26 cellular contexts compared by ENCODE assay signal in the genomic region with DNA sequence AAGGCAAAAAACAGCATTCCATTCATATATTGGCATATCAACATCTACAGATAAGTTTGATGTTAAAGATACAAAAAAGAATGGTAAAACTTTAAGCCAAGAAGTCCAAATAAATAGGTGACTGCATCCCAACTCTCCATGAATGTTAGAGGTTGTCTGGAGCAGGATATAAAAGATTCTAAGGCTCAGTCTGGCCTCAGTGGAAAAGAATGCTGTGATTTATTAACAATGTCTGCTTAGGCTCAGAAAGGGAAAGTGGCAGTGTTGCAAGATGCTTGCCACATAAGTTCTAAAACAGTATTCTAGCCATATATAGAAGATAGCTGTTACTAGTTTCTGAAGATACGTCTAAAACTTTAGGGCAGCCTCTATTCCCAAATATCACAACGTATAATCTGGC.
DNase-seq lines count a peak whose midpoint lies in the region; ATAC-seq, FAIRE-seq and TF ChIP-seq lines count a peak whose summit lies in the region.
"Had no signal": no experiment of that assay in that cellular context is flagged by ENCODE, and none has a peak within 500 bp of the region (broad histone marks: within the 10 kb centered on the region; RNA-seq: fewer than 3 reads in every experiment).

No MANE protein-coding gene starts in this region.

- peak; percentile 74 for FAIRE-seq in RCC 7860 (lab: Jason Lieb, UNC)
- FAIRE-seq: GM18507 had no signal

- no peaks in the 10 kb centered on the region for H3K4me1 Mint-ChIP-seq in nephron
- H3K4me1 Mint-ChIP-seq: activated CD4-positive, alpha-beta T cell treated with anti-CD3 and anti-CD28 coated beads, Interleukin-2, amount 10 ng/mL, durations not matched to agents 7 days and 5 days; activated naive CD4-positive, alpha-beta T cell treated with anti-CD3 and anti-CD28 coated beads, Interleukin-2, amount 50 U/mL, for 24 hours; CD4-positive, alpha-beta memory T cell; GM23338; memory B cell; naive B cell had no signal

- H3K4me3 ChIP-seq in fibroblast of pulmonary artery (replicated peaks; ENCODE audit: low read depth, low read length) (no peak overlapping the region), aorta (ENCODE audit: low read length in 2 of 2) (no peak overlapping the region)
- H3K4me3 ChIP-seq: GM23338, tibial nerve had no signal

- WGBS in aorta, 2 donors, result 22 to 25% methylated on average over 2 of the region's 2 CpGs

- no peak overlapping the region for H3K27ac ChIP-seq in aorta (ENCODE audit: low read depth in 1 of 2, low read length in 2 of 2)
- H3K27ac ChIP-seq: tibial nerve had no signal

- H3K9me3 ChIP-seq in aorta (ENCODE audit: control insufficient read depth, low read length), result no peaks in the 10 kb centered on the region
- H3K9me3 ChIP-seq: tibial nerve had no signal

- intact Hi-C loops in aorta (cut with DNase I), result no loop called here

- no peak for TF ChIP-seq CTCF in fibroblast of pulmonary artery (IDR thresholded peaks at IDR 0.05; ENCODE audit: low read length, missing control alignments)
- TF ChIP-seq CTCF in nephron (IDR thresholded peaks at IDR 0.05; ENCODE audit: unreplicated experiment in 3 of 3), result no peak

- no peaks in the 10 kb centered on the region for H3K27me3 Mint-ChIP-seq in nephron (ENCODE audit: low read depth)
- H3K27me3 Mint-ChIP-seq: activated CD4-positive, alpha-beta T cell treated with anti-CD3 and anti-CD28 coated beads, Interleukin-2, amount 10 ng/mL, durations not matched to agents 7 days and 5 days; CD4-positive, alpha-beta memory T cell; memory B cell; naive B cell; stimulated activated naive CD8-positive, alpha-beta T cell treated with anti-CD3 and anti-CD28 coated beads, Interleukin-15, Interleukin-2, amounts not matched to agents 100 ng/mL and 50 ng/mL, for 24 hours had no signal

- no peaks in the 10 kb centered on the region for H3K9me3 Mint-ChIP-seq in nephron
- H3K9me3 Mint-ChIP-seq: activated CD4-positive, alpha-beta T cell treated with anti-CD3 and anti-CD28 coated beads, Interleukin-2, amount 10 ng/mL, durations not matched to agents 7 days and 5 days; activated naive CD4-positive, alpha-beta T cell treated with anti-CD3 and anti-CD28 coated beads, Interleukin-2, amount 50 U/mL, for 24 hours; memory B cell; stimulated activated naive CD8-positive, alpha-beta T cell treated with anti-CD3 and anti-CD28 coated beads, Interleukin-15, Interleukin-2, amounts not matched to agents 100 ng/mL and 50 ng/mL, for 24 hours had no signal

- peak overlapping the region; percentile 60 to 65 (median 62) for H3K27ac Mint-ChIP-seq in nephron
- H3K27ac Mint-ChIP-seq: activated CD4-positive, alpha-beta T cell treated with anti-CD3 and anti-CD28 coated beads, Interleukin-2, amount 10 ng/mL, durations not matched to agents 7 days and 5 days; activated naive CD4-positive, alpha-beta T cell treated with anti-CD3 and anti-CD28 coated beads, Interleukin-2, amount 50 U/mL, for 24 hours; CD4-positive, alpha-beta memory T cell; GM23338; memory B cell; naive B cell; stimulated activated naive CD8-positive, alpha-beta T cell treated with anti-CD3 and anti-CD28 coated beads, Interleukin-15, Interleukin-2, amounts not matched to agents 100 ng/mL and 50 ng/mL, for 24 hours had no signal

- H3K27me3 ChIP-seq in aorta (ENCODE audit: control insufficient read depth in 1 of 2, insufficient read depth in 2 of 2, low read length in 1 of 2), result no peaks in the 10 kb centered on the region
- H3K27me3 ChIP-seq: tibial nerve had no signal

- no peak overlapping the region for H3K4me3 Mint-ChIP-seq in nephron
- H3K4me3 Mint-ChIP-seq: activated CD4-positive, alpha-beta T cell treated with anti-CD3 and anti-CD28 coated beads, Interleukin-2, amount 10 ng/mL, durations not matched to agents 7 days and 5 days; activated naive CD4-positive, alpha-beta T cell treated with anti-CD3 and anti-CD28 coated beads, Interleukin-2, amount 50 U/mL, for 24 hours; CD4-positive, alpha-beta memory T cell; GM23338; memory B cell; naive B cell; stimulated activated naive CD8-positive, alpha-beta T cell treated with anti-CD3 and anti-CD28 coated beads, Interleukin-15, Interleukin-2, amounts not matched to agents 100 ng/mL and 50 ng/mL, for 24 hours had no signal

- no peaks in the 10 kb centered on the region for H3K36me3 Mint-ChIP-seq in nephron (ENCODE audit: low read depth)
- H3K36me3 Mint-ChIP-seq: activated naive CD4-positive, alpha-beta T cell treated with anti-CD3 and anti-CD28 coated beads, Interleukin-2, amount 50 U/mL, for 24 hours; CD4-positive, alpha-beta memory T cell; memory B cell; naive B cell had no signal

- no peaks in the 10 kb centered on the region for H3K36me3 ChIP-seq in aorta (ENCODE audit: control insufficient read depth in 1 of 2, insufficient read depth in 2 of 2, low read length in 1 of 2)
- H3K36me3 ChIP-seq: tibial nerve had no signal

- H3K4me1 ChIP-seq in aorta (ENCODE audit: control insufficient read depth in 1 of 2, insufficient read depth in 2 of 2, low read length in 2 of 2), result no peaks in the 10 kb centered on the region
- H3K4me1 ChIP-seq: tibial nerve had no signal

- no peak for ATAC-seq in HG03196 (IDR thresholded peaks at IDR 0.05; ENCODE audit: unreplicated experiment)
- no peak for ATAC-seq in aorta (ENCODE audit: low FRiP score)
- ATAC-seq: esophagus mucosa, GM23338, right cardiac atrium, Right ventricle myocardium inferior had no signal

- peak; percentile 22 for DNase-seq in RCC 7860 (ENCODE audit: low spot score)
- peak; percentile 53 for DNase-seq in fibroblast of pulmonary artery (ENCODE audit: low read depth)
- no peak for DNase-seq in activated CD8-positive, alpha-beta memory T cell treated with anti-CD3 and anti-CD28 coated beads, Interleukin-2, amount 50 U/mL, for 4 hours
- no peak for DNase-seq in T-helper 1 cell
- DNase-seq in aorta, result no peak
- DNase-seq: activated CD4-positive, alpha-beta T cell treated with anti-CD3 and anti-CD28 coated beads, Interleukin-2, amount 10 ng/mL, durations not matched to agents 7 days and 5 days; AML-193; CD4-positive, alpha-beta memory T cell; DMS 273 treated with DMSO at 0.1 percent for 48 hours; effector CD4-positive, alpha-beta T cell; naive B cell; NCI-H1417 treated with DMSO at 0.1 percent for 48 hours; NCI-H2081 treated with DMSO at 0.1 percent for 48 hours; NCI-H774; right cardiac atrium; T-helper 9 cell had no signal

Comparison
In these comparisons a context has a peak if more than half of its experiments do, and no peak if none do; other contexts are left out.
1. DNase-seq: peak in RCC 7860 (single experiment) and fibroblast of pulmonary artery (single experiment); none in activated CD8-positive, alpha-beta memory T cell treated with anti-CD3 and anti-CD28 coated beads, Interleukin-2, amount 50 U/mL, for 4 hours (single experiment), T-helper 1 cell (0 of 5) and aorta (0 of 2).